Comparison of ENCODE assay signal across 8 cellular contexts in genomic region chr5:60196382-60197113, GRCh38.
DNase-seq lines count a peak whose midpoint lies in the region; ATAC-seq and TF ChIP-seq lines count a peak whose summit lies in the region.
"Had no signal": no experiment of that assay in that cellular context is flagged by ENCODE, and none has a peak within 500 bp of the region (broad histone marks: within the 10 kb centered on the region; RNA-seq: fewer than 3 reads in every experiment).

No MANE protein-coding gene starts in this region.

- no peak for TF ChIP-seq POLR2A in gastroesophageal sphincter (IDR thresholded peaks at IDR 0.05)

- 20% methylated on average over 1 of the region's 2 CpGs; no CpG with 5 or more reads in 1 of the 2 donors for WGBS in gastroesophageal sphincter (ENCODE audit: low coverage in 1 of 2), 2 donors

- no peak overlapping the region for H3K4me3 ChIP-seq in HFF-Myc (replicated peaks; ENCODE audit: low read depth, low read length)
- no peak overlapping the region for H3K4me3 ChIP-seq in gastroesophageal sphincter
- H3K4me3 ChIP-seq in tibial artery: no peak overlapping the region
- no peak overlapping the region for H3K4me3 ChIP-seq in colonic mucosa

- H3K9me3 ChIP-seq in gastroesophageal sphincter: no peaks in the 10 kb centered on the region
- no peaks in the 10 kb centered on the region for H3K9me3 ChIP-seq in tibial artery
- H3K9me3 ChIP-seq in colonic mucosa: no peaks in the 10 kb centered on the region

- DNase-seq in HFF-Myc (ENCODE audit: extremely low read depth, low read depth): peak; percentile 94
- DNase-seq in SW480 (ENCODE audit: low spot score): peak; percentile 43
- DNase-seq in tibial artery: peak; percentile 49 to 68
- DNase-seq in NCI-H187 (lab: John Stamatoyannopoulos, UW): no peak
- no peak for DNase-seq in colonic mucosa
- DNase-seq in activated naive CD4-positive, alpha-beta T cell treated with anti-CD3 and anti-CD28 coated beads, Interleukin-2, amount 50 U/mL, for 16 hours: no peak
- DNase-seq: activated gamma-delta T cell had no signal

- H3K9ac ChIP-seq in colonic mucosa (ENCODE audit: low read depth in 2 of 2, low read length in 2 of 2): no peak overlapping the region

- H3K27ac ChIP-seq in gastroesophageal sphincter (no peak overlapping the region), tibial artery (no peak overlapping the region), colonic mucosa (no peak overlapping the region)

- peak; percentile 60 for ATAC-seq in gastroesophageal sphincter

- intact Hi-C loops in tibial artery (cut with DNase I; ENCODE audit: low total_unique reads): no loop called here
- intact Hi-C loops in colonic mucosa (cut with DNase I): no loop called here

- TF ChIP-seq CTCF in HFF-Myc (IDR thresholded peaks at IDR 0.05; ENCODE audit: low read depth, low read length, missing control alignments): no peak
- no peak for TF ChIP-seq CTCF in gastroesophageal sphincter (IDR thresholded peaks at IDR 0.05)
- TF ChIP-seq CTCF in tibial artery (IDR thresholded peaks at IDR 0.05): no peak
- TF ChIP-seq CTCF in colonic mucosa (IDR thresholded peaks at IDR 0.05): no peak

- TF ChIP-seq EP300 in gastroesophageal sphincter (IDR thresholded peaks at IDR 0.05): no peak

- H3K36me3 ChIP-seq in gastroesophageal sphincter (no peaks in the 10 kb centered on the region), tibial artery (no peaks in the 10 kb centered on the region), colonic mucosa (no peaks in the 10 kb centered on the region)

- H3K27me3 ChIP-seq in gastroesophageal sphincter (no peaks in the 10 kb centered on the region), tibial artery (no peaks in the 10 kb centered on the region), colonic mucosa (no peaks in the 10 kb centered on the region)

- H3K4me1 ChIP-seq in gastroesophageal sphincter (no peaks in the 10 kb centered on the region), tibial artery (peaks cover 0 to 16% (median 3%) of the 10 kb centered on the region in 4 donors), colonic mucosa (no peaks in the 10 kb centered on the region)

Comparison
In these comparisons a context has a peak if more than half of its experiments do, and no peak if none do; other contexts are left out.
1. DNase-seq: peak in HFF-Myc (single experiment), SW480 (single experiment) and tibial artery (2 of 2); none in NCI-H187 (0 of 2), colonic mucosa (single experiment) and activated naive CD4-positive, alpha-beta T cell treated with anti-CD3 and anti-CD28 coated beads, Interleukin-2, amount 50 U/mL, for 16 hours (single experiment).